30 cellular contexts compared by ENCODE assay signal in genomic region chr3:141078200-141078599, GRCh38. TPM values are rescaled to one million over a fixed set of nuclear protein-coding genes. Genes with fewer than 3 reads are reported as not detected.
DNase-seq lines count a peak whose midpoint lies in the region; ATAC-seq, FAIRE-seq and TF ChIP-seq lines count a peak whose summit lies in the region.
"Had no signal": no experiment of that assay in that cellular context is flagged by ENCODE, and none has a peak within 500 bp of the region (broad histone marks: within the 10 kb centered on the region; RNA-seq: fewer than 3 reads in every experiment).

No MANE protein-coding gene starts in this region.

- POLR2A ChIA-PET in GM10248 (lab: Yijun Ruan, JAX): no interaction called here

- peak overlapping the region; percentile 73 for H3K27ac ChIP-seq in left ventricle myocardium inferior (replicated peaks)
- H3K27ac ChIP-seq in upper lobe of right lung: peak overlapping the region; percentile 24

- CTCF ChIA-PET in GM10248 (lab: Yijun Ruan, JAX): no interaction called here

- ATAC-seq in upper lobe of right lung (peak; percentile 40), HG03135 (IDR thresholded peaks at IDR 0.05; ENCODE audit: unreplicated experiment) (no peak), HG03097 (IDR thresholded peaks at IDR 0.05; ENCODE audit: low FRiP score, unreplicated experiment) (no peak)
- ATAC-seq: GM23338, T-cell had no signal

- TF ChIP-seq CTCF in left ventricle myocardium inferior (IDR thresholded peaks at IDR 0.05; ENCODE audit: borderline replicate concordance) (no peak), bronchial epithelial cell (IDR thresholded peaks at IDR 0.05; ENCODE audit: insufficient read depth, low read length, severe bottlenecking) (no peak), mesothelial cell of epicardium (IDR thresholded peaks at IDR 0.05; ENCODE audit: unreplicated experiment) (no peak), upper lobe of right lung (IDR thresholded peaks at IDR 0.05) (no peak), GM10248 (IDR thresholded peaks at IDR 0.05; ENCODE audit: control extremely low read depth, extremely low read depth, low read depth, missing control alignments) (no peak)

- peak; percentile 28 for FAIRE-seq in bronchial epithelial cell (lab: Jason Lieb, UNC)
- FAIRE-seq: A204.1 had no signal

- intact Hi-C loops in left ventricle myocardium inferior (cut with micrococcal nuclease): no loop called here
- intact Hi-C loops in cardiac septum (cut with DNase I): no loop called here
- intact Hi-C loops in upper lobe of right lung (cut with DNase I): no loop called here

- H3K9me3 ChIP-seq in left ventricle myocardium inferior (replicated peaks): no peaks in the 10 kb centered on the region
- H3K9me3 ChIP-seq in upper lobe of right lung: no peaks in the 10 kb centered on the region

- H3K4me3 Mint-ChIP-seq in mesothelial cell of epicardium: no peak overlapping the region
- H3K4me3 Mint-ChIP-seq: activated CD4-positive, alpha-beta T cell treated with anti-CD3 and anti-CD28 coated beads, Interleukin-2, amount 10 ng/mL, durations not matched to agents 24 days and 14 days; activated naive CD8-positive, alpha-beta T cell had no signal

- H3K4me1 ChIP-seq in left ventricle myocardium inferior (peaks cover 36% of the 10 kb centered on the region), upper lobe of right lung (peaks cover 21% of the 10 kb centered on the region)

- no peak overlapping the region for H3K4me3 ChIP-seq in left ventricle myocardium inferior
- no peak overlapping the region for H3K4me3 ChIP-seq in bronchial epithelial cell (ENCODE audit: low read depth, low read length)
- no peak overlapping the region for H3K4me3 ChIP-seq in upper lobe of right lung
- H3K4me3 ChIP-seq: GM23338 had no signal

- no peaks in the 10 kb centered on the region for H3K27me3 ChIP-seq in left ventricle myocardium inferior (ENCODE audit: low read depth)
- no peaks in the 10 kb centered on the region for H3K27me3 ChIP-seq in bronchial epithelial cell (ENCODE audit: control insufficient read depth, insufficient read depth, low read length)
- no peaks in the 10 kb centered on the region for H3K27me3 ChIP-seq in upper lobe of right lung

- no peaks in the 10 kb centered on the region for H3K36me3 Mint-ChIP-seq in mesothelial cell of epicardium
- H3K36me3 Mint-ChIP-seq: activated naive CD8-positive, alpha-beta T cell; T-cell; type B pancreatic cell had no signal

- DNase-seq in left ventricle myocardium inferior: no peak
- DNase-seq in cardiac septum (ENCODE audit: low spot score): no peak
- no peak for DNase-seq in bronchial epithelial cell (ENCODE audit: low read depth)
- no peak for DNase-seq in mesothelial cell of epicardium (ENCODE audit: low spot score in 2 of 2, unreplicated experiment in 2 of 2)
- DNase-seq in upper lobe of right lung: no peak
- DNase-seq in GM10248 (ENCODE audit: extremely low spot score): no peak
- DNase-seq: activated CD4-positive, alpha-beta T cell treated with anti-CD3 and anti-CD28 coated beads, Interleukin-2, amount 10 ng/mL, durations not matched to agents 24 days and 14 days; caudate nucleus; cortex of kidney; DND-41; effector memory CD4-positive, alpha-beta T cell; KBM-7; NCI-H1105; NCI-H187 treated with DMSO at 0.1 percent for 48 hours; NCI-H2171; posterior cingulate gyrus; RPMI8226; stimulated activated CD4-positive, alpha-beta T cell treated with anti-CD3 and anti-CD28 coated beads, Interleukin-4, amount 100 ng/mL, for 24 hours; T-cell; WERI-Rb-1 had no signal

- H3K36me3 ChIP-seq in left ventricle myocardium inferior (no peaks in the 10 kb centered on the region), bronchial epithelial cell (ENCODE audit: control insufficient read depth, insufficient read depth, low read length) (no peaks in the 10 kb centered on the region), upper lobe of right lung (no peaks in the 10 kb centered on the region)

- no peaks in the 10 kb centered on the region for H3K27me3 Mint-ChIP-seq in mesothelial cell of epicardium (ENCODE audit: low read depth)
- H3K27me3 Mint-ChIP-seq: activated CD4-positive, alpha-beta T cell treated with anti-CD3 and anti-CD28 coated beads, Interleukin-2, amount 10 ng/mL, durations not matched to agents 24 days and 14 days; activated naive CD8-positive, alpha-beta T cell; type B pancreatic cell had no signal

- H3K4me1 Mint-ChIP-seq in mesothelial cell of epicardium: peaks cover 66% of the 10 kb centered on the region

- peak overlapping the region; percentile 95 for H3K27ac Mint-ChIP-seq in mesothelial cell of epicardium
- H3K27ac Mint-ChIP-seq: activated CD4-positive, alpha-beta T cell treated with anti-CD3 and anti-CD28 coated beads, Interleukin-2, amount 10 ng/mL, durations not matched to agents 24 days and 14 days; activated naive CD8-positive, alpha-beta T cell; GM23338; T-cell had no signal

- no peaks in the 10 kb centered on the region for H3K9me3 Mint-ChIP-seq in mesothelial cell of epicardium
- H3K9me3 Mint-ChIP-seq: activated CD4-positive, alpha-beta T cell treated with anti-CD3 and anti-CD28 coated beads, Interleukin-2, amount 10 ng/mL, durations not matched to agents 24 days and 14 days; GM23338; T-cell; type B pancreatic cell had no signal

RNA-seq across cellular contexts. Expression of gene SPSB4, which starts 27.1 kb away (rescaled TPM):
- total RNA-seq in left ventricle myocardium inferior: 11.2 TPM
- 4.9 TPM for total RNA-seq in cardiac septum
- total RNA-seq in bronchial epithelial cell: 0.26 and 0.38 TPM in 2 replicates
- total RNA-seq in mesothelial cell of epicardium: 12.9 to 15.4 TPM (median 13.1 TPM) in 3 replicates
- 1.2 TPM for total RNA-seq in upper lobe of right lung
- total RNA-seq: activated CD4-positive, alpha-beta T cell treated with anti-CD3 and anti-CD28 coated beads, Interleukin-2, amount 10 ng/mL, durations not matched to agents 24 days and 14 days; activated CD8-positive, alpha-beta memory T cell treated with anti-CD3 and anti-CD28 coated beads for 36 hours; HT1080; MCF 10A; OCI-LY7; T-cell had no signal
